ENCODE assay signal across 31 cellular contexts in the genomic region with DNA sequence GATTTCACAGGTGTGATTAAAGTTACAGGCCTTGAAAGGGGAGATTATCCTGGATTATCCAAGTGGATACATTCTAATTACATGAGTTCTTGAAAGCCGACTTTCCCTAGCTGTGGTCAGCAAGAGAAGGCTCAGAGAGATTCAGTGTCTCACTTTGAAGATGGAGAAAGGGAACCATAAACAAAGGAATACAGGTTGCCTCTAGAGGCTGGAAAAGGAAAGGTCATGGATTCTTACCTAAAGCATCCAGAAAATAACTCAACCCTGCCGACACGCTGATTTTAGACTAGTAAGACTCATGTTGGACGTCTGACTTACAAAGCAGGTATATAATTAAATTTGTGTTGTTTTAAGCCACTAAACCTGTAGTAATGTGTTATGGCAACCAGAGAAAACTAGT.
"Had no signal": no experiment of that assay in that cellular context is flagged by ENCODE, and none has a peak within 500 bp of the region (broad histone marks: within the 10 kb centered on the region; RNA-seq: fewer than 3 reads in every experiment).

No MANE protein-coding gene starts in this region.

- H3K36me3 ChIP-seq: brain microvascular endothelial cell, esophagus squamous epithelium, gastroesophageal sphincter, heart right ventricle had no signal

- H3K9me3 Mint-ChIP-seq: activated B cell treated with CpG ODN at 0.5 μM for 24 hours; activated CD8-positive, alpha-beta T cell treated with anti-CD3 and anti-CD28 coated beads for 36 hours; activated T-helper 17 cell treated with anti-CD3 and anti-CD28 coated beads, Interleukin-2, amount 50 U/mL, for 72 hours had no signal

- H3K4me1 Mint-ChIP-seq: activated B cell treated with CpG ODN at 0.5 μM for 24 hours; activated T-helper 17 cell treated with anti-CD3 and anti-CD28 coated beads, Interleukin-2, amount 50 U/mL, for 72 hours; central memory CD8-positive, alpha-beta T cell; T-helper 17 cell had no signal

- H3K27me3 ChIP-seq: brain microvascular endothelial cell, esophagus squamous epithelium, gastroesophageal sphincter, heart right ventricle, hepatocyte had no signal

- H3K27ac Mint-ChIP-seq: activated B cell treated with CpG ODN at 0.5 μM for 24 hours; activated CD8-positive, alpha-beta T cell treated with anti-CD3 and anti-CD28 coated beads for 36 hours; activated naive CD8-positive, alpha-beta T cell; activated T-helper 17 cell treated with anti-CD3 and anti-CD28 coated beads, Interleukin-2, amount 50 U/mL, for 72 hours; effector memory CD8-positive, alpha-beta T cell; T-helper 17 cell; T-helper 2 cell treated with Interferon-gamma antibody and Interleukin-4, amounts not matched to agents 5 μg/mL and 100 μg/mL, for 36 hours had no signal

- H3K27me3 Mint-ChIP-seq: activated B cell treated with CpG ODN at 0.5 μM for 24 hours; activated CD8-positive, alpha-beta T cell treated with anti-CD3 and anti-CD28 coated beads for 36 hours; activated naive CD8-positive, alpha-beta T cell; activated T-helper 17 cell treated with anti-CD3 and anti-CD28 coated beads, Interleukin-2, amount 50 U/mL, for 72 hours; central memory CD8-positive, alpha-beta T cell; effector memory CD8-positive, alpha-beta T cell; T-helper 17 cell had no signal

- DNase-seq: activated B cell treated with CpG ODN at 0.5 μM for 24 hours; activated CD4-positive, alpha-beta T cell treated with anti-CD3 and anti-CD28 coated beads for 48 hours; activated CD4-positive, alpha-beta T cell treated with anti-CD3 and anti-CD28 coated beads, Interleukin-2, amount 50 U/mL, for 1 hour; activated CD4-positive, alpha-beta T cell treated with anti-CD3 and anti-CD28 coated beads, Interleukin-2, amount 50 U/mL, for 48 hours; activated CD8-positive, alpha-beta memory T cell treated with anti-CD3 and anti-CD28 coated beads for 24 hours; activated CD8-positive, alpha-beta T cell treated with anti-CD3 and anti-CD28 coated beads for 36 hours; activated effector memory CD4-positive, alpha-beta T cell treated with Interleukin-2 at 50 U/mL for 16 hours; activated gamma-delta T cell treated with Interleukin-2 at 50 U/mL for 16 hours; activated naive CD4-positive, alpha-beta T cell treated with anti-CD3 and anti-CD28 coated beads, Interleukin-2, amount 50 U/mL, for 16 hours; activated naive CD4-positive, alpha-beta T cell treated with Interleukin-2 at 50 U/mL for 16 hours; activated T-cell treated with anti-CD3 and anti-CD28 coated beads, Interleukin-2, amount 50 U/mL, for 4 hours; amniotic stem cell; anterior cingulate cortex; brain microvascular endothelial cell; cortex of kidney; dermis blood vessel endothelial cell; effector CD4-positive, alpha-beta T cell; effector memory CD8-positive, alpha-beta T cell; esophagus squamous epithelium; foreskin melanocyte; heart right ventricle; T-helper 17 cell; T1000 had no signal

- H3K4me2 ChIP-seq: hepatocyte had no signal

- H3K4me1 ChIP-seq: esophagus squamous epithelium, gastroesophageal sphincter, heart right ventricle had no signal

- H3K4me3 ChIP-seq: esophagus squamous epithelium, gastroesophageal sphincter, heart right ventricle, hepatocyte had no signal

- H3K9me3 ChIP-seq: esophagus squamous epithelium, gastroesophageal sphincter had no signal

- H3K79me2 ChIP-seq: hepatocyte had no signal

- ATAC-seq: activated CD4-positive, CD25-positive, alpha-beta regulatory T cell treated with anti-CD3 and anti-CD28 coated beads, Interleukin-2, amount 50 U/mL, for 24 hours; activated CD8-positive, alpha-beta T cell treated with anti-CD3 and anti-CD28 coated beads for 36 hours; activated T-cell treated with anti-CD3 and anti-CD28 coated beads, Interleukin-2, amount 50 U/mL, for 4 hours; activated T-helper 17 cell treated with anti-CD3 and anti-CD28 coated beads, Interleukin-2, amount 50 U/mL, for 72 hours; effector memory CD8-positive, alpha-beta T cell; gastroesophageal sphincter; heart right ventricle; T-helper 17 cell had no signal

- H2AFZ ChIP-seq: hepatocyte had no signal

- H3K36me3 Mint-ChIP-seq: activated naive CD8-positive, alpha-beta T cell had no signal

- H3K4me3 Mint-ChIP-seq: activated B cell treated with CpG ODN at 0.5 μM for 24 hours; activated CD8-positive, alpha-beta T cell treated with anti-CD3 and anti-CD28 coated beads for 36 hours; activated naive CD8-positive, alpha-beta T cell; activated T-cell treated with anti-CD3 and anti-CD28 coated beads, Interleukin-2, amount 50 U/mL, for 4 hours; activated T-helper 17 cell treated with anti-CD3 and anti-CD28 coated beads, Interleukin-2, amount 50 U/mL, for 72 hours; central memory CD8-positive, alpha-beta T cell; effector memory CD8-positive, alpha-beta T cell; T-helper 17 cell; T-helper 2 cell treated with Interferon-gamma antibody and Interleukin-4, amounts not matched to agents 5 μg/mL and 100 μg/mL, for 36 hours had no signal

- H3K27ac ChIP-seq: brain microvascular endothelial cell, epithelial cell of prostate, esophagus squamous epithelium, gastroesophageal sphincter, heart right ventricle, hepatocyte had no signal
